ENCODE assay signal across 17 cellular contexts in the genomic region with DNA sequence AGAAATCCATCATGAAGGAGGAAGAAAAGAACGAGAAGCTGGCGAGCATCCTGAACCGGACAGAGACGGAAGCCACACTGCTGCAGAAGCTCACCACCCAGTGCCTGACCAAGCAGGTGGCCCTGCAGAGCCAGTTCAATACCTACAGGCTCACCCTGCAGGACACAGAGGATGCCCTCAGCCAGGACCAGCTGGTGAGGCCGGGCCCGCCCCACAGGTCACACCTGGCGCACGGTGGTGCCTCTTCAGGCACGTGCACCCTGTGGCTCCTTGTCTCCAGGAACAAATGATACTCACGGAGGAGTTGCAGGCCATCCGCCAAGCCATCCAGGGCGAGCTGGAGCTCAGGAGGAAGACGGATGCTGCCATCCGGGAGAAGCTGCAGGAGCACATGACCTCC. TPM values are rescaled to one million over a fixed set of nuclear protein-coding genes. Genes with fewer than 3 reads are reported as not detected.
DNase-seq lines count a peak whose midpoint lies in the region; ATAC-seq and TF ChIP-seq lines count a peak whose summit lies in the region.
"Had no signal": no experiment of that assay in that cellular context is flagged by ENCODE, and none has a peak within 500 bp of the region (broad histone marks: within the 10 kb centered on the region; RNA-seq: fewer than 3 reads in every experiment).

No MANE protein-coding gene starts in this region.

- no TSS peak for BruUV-seq in Calu3 (replicated peaks; lab: Mats Ljungman, UMichigan)

- H3K4me1 ChIP-seq in left ventricle myocardium inferior, result peaks cover 6% of the 10 kb centered on the region

- H3K27me3 Mint-ChIP-seq in nephron progenitor cell (ENCODE audit: low read depth, poor library complexity) (no peaks in the 10 kb centered on the region), Calu3 (ENCODE audit: unreplicated experiment) (peaks cover 23% of the 10 kb centered on the region), immature natural killer cell (ENCODE audit: low read depth in 3 of 3) (peaks cover 0 to 8% (median 3%) of the 10 kb centered on the region in 3 donors)

- H3K4me3 Mint-ChIP-seq in nephron progenitor cell (no peak overlapping the region), Calu3 (ENCODE audit: low read depth, unreplicated experiment) (no peak overlapping the region), immature natural killer cell (no peak overlapping the region)
- H3K4me3 Mint-ChIP-seq: B cell; CD8-positive, alpha-beta T cell had no signal

- H3K4me1 Mint-ChIP-seq in nephron progenitor cell (no peaks in the 10 kb centered on the region), Calu3 (ENCODE audit: low read depth, unreplicated experiment) (no peaks in the 10 kb centered on the region), immature natural killer cell (peaks cover 0 to 2% of the 10 kb centered on the region in 2 donors)

- CTCF ChIA-PET in Calu3 (lab: Charles Lee), result interaction anchor here (2.1 kb wide), 1 partner anchor 73 kb away, joined by 9 read pairs; no protein-coding TSS in a partner anchor

- H3K36me3 ChIP-seq in left ventricle myocardium inferior, result no peaks in the 10 kb centered on the region
- H3K36me3 ChIP-seq: BLaER1 treated with 17β-estradiol and CSF1 and Interleukin-3, amounts not matched to agents 10 nM and 100 nM; HAP-1 had no signal

- H3K4me3 ChIP-seq in left ventricle myocardium inferior, result no peak overlapping the region
- H3K4me3 ChIP-seq: BLaER1 treated with 17β-estradiol and CSF1 and Interleukin-3, amounts not matched to agents 10 nM and 100 nM; HAP-1; K562 had no signal

- H3K27ac ChIP-seq in left ventricle myocardium inferior (replicated peaks), result no peak overlapping the region
- H3K27ac ChIP-seq: BLaER1 treated with 17β-estradiol and CSF1 and Interleukin-3, amounts not matched to agents 10 nM and 100 nM had no signal

- H3K9me3 Mint-ChIP-seq in nephron progenitor cell (peaks cover 9% of the 10 kb centered on the region), Calu3 (ENCODE audit: low read depth, unreplicated experiment) (no peaks in the 10 kb centered on the region), immature natural killer cell (no peaks in the 10 kb centered on the region)
- H3K9me3 Mint-ChIP-seq: CD8-positive, alpha-beta T cell had no signal

- H3K36me3 Mint-ChIP-seq in nephron progenitor cell (ENCODE audit: low read depth) (peaks cover 4% of the 10 kb centered on the region), Calu3 (ENCODE audit: insufficient read depth, unreplicated experiment) (peaks cover 5% of the 10 kb centered on the region), immature natural killer cell (no peaks in the 10 kb centered on the region)
- H3K36me3 Mint-ChIP-seq: CD8-positive, alpha-beta T cell had no signal

- intact Hi-C loops in Right ventricle myocardium superior (cut with DNase I) (no loop called here), left ventricle myocardium inferior (cut with micrococcal nuclease) (no loop called here), Calu3 (cut with micrococcal nuclease; ENCODE audit: unreplicated experiment) (no loop called here)

- ATAC-seq in Right ventricle myocardium superior (ENCODE audit: poor library complexity), result no peak
- ATAC-seq: CD8-positive, alpha-beta T cell; K562 had no signal

- DNase-seq in Right ventricle myocardium superior, result peak; percentile 21
- DNase-seq in left ventricle myocardium inferior, result no peak
- DNase-seq in COLO668 (lab: John Stamatoyannopoulos, UW; ENCODE audit: unreplicated experiment), result peak; percentile 2
- peak; percentile 80 for DNase-seq in NCI-H2196 (lab: John Stamatoyannopoulos, UW; ENCODE audit: unreplicated experiment)
- no peak for DNase-seq in nephron progenitor cell
- DNase-seq in Calu3, result no peak
- DNase-seq in NCI-H510A (lab: John Stamatoyannopoulos, UW), result no peak
- no peak for DNase-seq in immature natural killer cell
- DNase-seq: CD8-positive, alpha-beta T cell; COR-L47; DMS153; DMS79; GDM1 had no signal

- H3K27ac Mint-ChIP-seq in nephron progenitor cell, result peak overlapping the region; percentile 24
- H3K27ac Mint-ChIP-seq in Calu3 (ENCODE audit: unreplicated experiment), result no peak overlapping the region
- no peak overlapping the region for H3K27ac Mint-ChIP-seq in immature natural killer cell
- H3K27ac Mint-ChIP-seq: B cell; CD8-positive, alpha-beta T cell had no signal

- no peak for TF ChIP-seq CTCF in left ventricle myocardium inferior (IDR thresholded peaks at IDR 0.05; ENCODE audit: borderline replicate concordance)
- no peak for TF ChIP-seq CTCF in nephron progenitor cell (IDR thresholded peaks at IDR 0.05)
- no peak for TF ChIP-seq CTCF in Calu3 (IDR thresholded peaks at IDR 0.05; ENCODE audit: unreplicated experiment)

- no peaks in the 10 kb centered on the region for H3K27me3 ChIP-seq in left ventricle myocardium inferior (ENCODE audit: low read depth)

- H3K9me3 ChIP-seq in left ventricle myocardium inferior (replicated peaks), result no peaks in the 10 kb centered on the region
- H3K9me3 ChIP-seq: BLaER1 treated with 17β-estradiol and CSF1 and Interleukin-3, amounts not matched to agents 10 nM and 100 nM; HAP-1 had no signal

RNA-seq across cellular contexts. Expression of gene GAA, which starts 19.8 kb away (rescaled TPM):
- total RNA-seq in Right ventricle myocardium superior (45.3 TPM), left ventricle myocardium inferior (44.4 TPM), Calu3 (2022) (73.1 and 82.4 TPM in 2 replicates)
- polyA plus RNA-seq in immature natural killer cell, result 10 to 100 TPM; 14.7 to 20.0 (median 15.4) TPM

RNA-seq across cellular contexts. Expression of gene CCDC40, which starts 45.2 kb away (rescaled TPM):
- total RNA-seq in Right ventricle myocardium superior (4.5 TPM), left ventricle myocardium inferior (7.7 TPM), Calu3 (2022) (9.9 and 13.3 TPM in 2 replicates)
- polyA plus RNA-seq in immature natural killer cell, result not detected

RNA-seq across cellular contexts. Expression of gene TBC1D16, which starts 45.9 kb away (rescaled TPM):
- 14.0 TPM for total RNA-seq in Right ventricle myocardium superior
- 15.9 TPM for total RNA-seq in left ventricle myocardium inferior
- 31.2 and 35.9 TPM in 2 replicates for total RNA-seq in Calu3 (2022)
- under 1 TPM in 1 of 3 donors, not detected in 2; 0.27 TPM for polyA plus RNA-seq in immature natural killer cell

Comparison
In these comparisons a context has a peak if more than half of its experiments do, and no peak if none do; other contexts are left out.
1. DNase-seq: peak in Right ventricle myocardium superior (single experiment), COLO668 (single experiment) and NCI-H2196 (single experiment); none in left ventricle myocardium inferior (single experiment), nephron progenitor cell (single experiment), Calu3 (single experiment), NCI-H510A (single experiment) and immature natural killer cell (0 of 3).